Comparison of ENCODE assay signal across 13 cellular contexts in the genomic region with DNA sequence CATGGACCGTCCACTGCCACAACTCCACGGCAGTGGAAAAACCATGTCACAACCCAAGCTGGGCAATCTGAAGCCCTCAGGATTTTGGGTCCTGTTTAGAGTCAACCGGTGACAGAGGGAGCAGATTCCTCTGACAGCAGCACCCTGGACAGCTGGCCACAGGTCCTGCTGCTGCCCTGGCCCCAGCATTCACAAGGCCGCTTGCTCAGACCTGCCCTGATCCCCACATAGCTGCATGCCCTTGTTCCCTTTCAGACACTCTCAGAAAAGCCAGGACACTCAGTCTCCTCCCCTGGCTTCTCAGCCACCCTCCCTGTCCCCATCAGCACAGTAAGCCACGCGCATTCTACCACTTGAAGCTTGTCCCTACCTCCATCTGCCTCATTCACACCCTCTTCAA. TPM values are rescaled to one million over a fixed set of nuclear protein-coding genes. Genes with fewer than 3 reads are reported as not detected.
DNase-seq lines count a peak whose midpoint lies in the region; ATAC-seq lines count a peak whose summit lies in the region.
"Had no signal": no experiment of that assay in that cellular context is flagged by ENCODE, and none has a peak within 500 bp of the region (broad histone marks: within the 10 kb centered on the region; RNA-seq: fewer than 3 reads in every experiment).

No MANE protein-coding gene starts in this region.

- H3K4me1 Mint-ChIP-seq in activated CD4-positive, alpha-beta memory T cell treated with anti-CD3 and anti-CD28 coated beads, Interleukin-2, amount 10 ng/mL, durations not matched to agents 7 days and 5 days, result peaks cover 32% of the 10 kb centered on the region
- H3K4me1 Mint-ChIP-seq in stimulated activated naive B cell treated with anti-CD40 and anti-IgM and Interleukin-4, amounts not matched to agents 10 μg/mL and 1 μg/mL and 100 μg/mL, for 72 hours, result peaks cover 23 to 32% of the 10 kb centered on the region in 2 donors

- ATAC-seq in stimulated activated naive B cell treated with anti-CD40 and anti-IgM and Interleukin-4, amounts not matched to agents 10 μg/mL and 1 μg/mL and 100 μg/mL, for 72 hours (replicated peaks), result no peak
- ATAC-seq: body of pancreas had no signal

- H3K4me3 Mint-ChIP-seq in activated CD4-positive, alpha-beta memory T cell treated with anti-CD3 and anti-CD28 coated beads, Interleukin-2, amount 10 ng/mL, durations not matched to agents 7 days and 5 days, result peak overlapping the region; percentile 90
- H3K4me3 Mint-ChIP-seq in stimulated activated naive B cell treated with anti-CD40 and anti-IgM and Interleukin-4, amounts not matched to agents 10 μg/mL and 1 μg/mL and 100 μg/mL, for 72 hours, result peak overlapping the region; percentile 92 to 98

- H3K36me3 Mint-ChIP-seq in activated CD4-positive, alpha-beta memory T cell treated with anti-CD3 and anti-CD28 coated beads, Interleukin-2, amount 10 ng/mL, durations not matched to agents 7 days and 5 days (ENCODE audit: low read depth), result peaks cover 43% of the 10 kb centered on the region
- H3K36me3 Mint-ChIP-seq in stimulated activated naive B cell treated with anti-CD40 and anti-IgM and Interleukin-4, amounts not matched to agents 10 μg/mL and 1 μg/mL and 100 μg/mL, for 72 hours, result peaks cover 17 to 42% of the 10 kb centered on the region in 2 donors

- no peak overlapping the region for H3K27ac Mint-ChIP-seq in activated CD4-positive, alpha-beta memory T cell treated with anti-CD3 and anti-CD28 coated beads, Interleukin-2, amount 10 ng/mL, durations not matched to agents 7 days and 5 days
- peak overlapping the region; percentile 95 for H3K27ac Mint-ChIP-seq in stimulated activated naive B cell treated with anti-CD40 and anti-IgM and Interleukin-4, amounts not matched to agents 10 μg/mL and 1 μg/mL and 100 μg/mL, for 72 hours

- no peaks in the 10 kb centered on the region for H3K27me3 Mint-ChIP-seq in activated CD4-positive, alpha-beta memory T cell treated with anti-CD3 and anti-CD28 coated beads, Interleukin-2, amount 10 ng/mL, durations not matched to agents 7 days and 5 days
- H3K27me3 Mint-ChIP-seq in stimulated activated naive B cell treated with anti-CD40 and anti-IgM and Interleukin-4, amounts not matched to agents 10 μg/mL and 1 μg/mL and 100 μg/mL, for 72 hours, result peaks cover 4 to 9% of the 10 kb centered on the region in 2 donors

- peak; percentile 43 for DNase-seq in activated CD8-positive, alpha-beta memory T cell treated with anti-CD3 and anti-CD28 coated beads, Interleukin-2, amount 50 U/mL, for 48 hours
- DNase-seq in activated CD8-positive, alpha-beta memory T cell treated with anti-CD3 and anti-CD28 coated beads, Interleukin-2, amount 50 U/mL, for 4 hours, result no peak
- no peak for DNase-seq in activated CD4-positive, alpha-beta memory T cell treated with anti-CD3 and anti-CD28 coated beads, Interleukin-2, amount 10 ng/mL, durations not matched to agents 7 days and 5 days
- no peak for DNase-seq in stimulated activated naive B cell treated with anti-CD40 and anti-IgM and Interleukin-4, amounts not matched to agents 10 μg/mL and 1 μg/mL and 100 μg/mL, for 72 hours
- DNase-seq in globus pallidus (ENCODE audit: low spot score) (no peak), NCI-H510A (lab: John Stamatoyannopoulos, UW) (no peak), MV-4-11 (lab: John Stamatoyannopoulos, UW) (no peak)
- DNase-seq: AML-193, body of pancreas, NCI-H1105 treated with DMSO at 0.1 percent for 48 hours had no signal

- peaks cover 12% of the 10 kb centered on the region for H3K27me3 ChIP-seq in iPS-18a (ENCODE audit: control insufficient read depth, insufficient read depth, low read length)
- H3K27me3 ChIP-seq: body of pancreas, vagina had no signal

- CTCF ChIA-PET in activated CD4-positive, alpha-beta memory T cell treated with anti-CD3 and anti-CD28 coated beads, Interleukin-2, amount 10 ng/mL, durations not matched to agents 7 days and 5 days (lab: Charles Lee), result no interaction called here

- H3K9me3 Mint-ChIP-seq in activated CD4-positive, alpha-beta memory T cell treated with anti-CD3 and anti-CD28 coated beads, Interleukin-2, amount 10 ng/mL, durations not matched to agents 7 days and 5 days, result no peaks in the 10 kb centered on the region
- H3K9me3 Mint-ChIP-seq in stimulated activated naive B cell treated with anti-CD40 and anti-IgM and Interleukin-4, amounts not matched to agents 10 μg/mL and 1 μg/mL and 100 μg/mL, for 72 hours, result no peaks in the 10 kb centered on the region

- peaks cover 3% of the 10 kb centered on the region for H3K4me1 ChIP-seq in iPS-18a (ENCODE audit: control insufficient read depth, low read depth, low read length)

- H3K36me3 ChIP-seq in iPS-18a (ENCODE audit: control insufficient read depth, low read depth, low read length), result peaks cover 44% of the 10 kb centered on the region

- no peaks in the 10 kb centered on the region for H3K9me3 ChIP-seq in iPS-18a (ENCODE audit: control insufficient read depth, low read depth, low read length)
- H3K9me3 ChIP-seq: body of pancreas, vagina had no signal

- H3K4me3 ChIP-seq in iPS-18a (ENCODE audit: low read length), result peak overlapping the region; percentile 91

- POLR2A ChIA-PET in activated CD4-positive, alpha-beta memory T cell treated with anti-CD3 and anti-CD28 coated beads, Interleukin-2, amount 10 ng/mL, durations not matched to agents 7 days and 5 days (lab: Charles Lee), result interaction anchor here (1.1 to 1.2 kb wide), 2 partner anchors 12 to 109 kb away, joined by 3 read pairs; partner anchors contain the start of gene NDUFA10

- no peak overlapping the region for H3K9ac ChIP-seq in iPS-18a (ENCODE audit: low read length)

- H3K27ac ChIP-seq in iPS-18a (ENCODE audit: low read length), result no peak overlapping the region
- H3K27ac ChIP-seq: vagina had no signal

RNA-seq across cellular contexts. Expression of gene COPS9, which starts 1.6 kb away (rescaled TPM):
- 10 to 100 TPM; 95.5 to 96.2 TPM for total RNA-seq in activated CD4-positive, alpha-beta memory T cell treated with anti-CD3 and anti-CD28 coated beads, Interleukin-2, amount 10 ng/mL, durations not matched to agents 7 days and 5 days

RNA-seq across cellular contexts. Expression of gene OTOS, which starts 6.0 kb away (rescaled TPM):
- not detected for total RNA-seq in activated CD4-positive, alpha-beta memory T cell treated with anti-CD3 and anti-CD28 coated beads, Interleukin-2, amount 10 ng/mL, durations not matched to agents 7 days and 5 days
- total RNA-seq: body of pancreas; T-helper 1 cell treated with Interleukin-12 subunit alpha and Interleukin-12 subunit beta and Interleukin-4 antibody, amounts not matched to agents 30 ng/mL and 1 ng/mL, for 36 hours; vagina had no signal
